8 cellular contexts compared by ENCODE assay signal in genomic region chr7:152464312-152465117, GRCh38. TPM values are rescaled to one million over a fixed set of nuclear protein-coding genes. Genes with fewer than 3 reads are reported as not detected.
DNase-seq lines count a peak whose midpoint lies in the region; ATAC-seq and TF ChIP-seq lines count a peak whose summit lies in the region.

No MANE protein-coding gene starts in this region.

- H3K4me2 ChIP-seq in osteoblast (ENCODE audit: insufficient read depth, low read length) = peak overlapping the region; percentile 91

- H3K4me1 ChIP-seq in RWPE2 (ENCODE audit: insufficient read depth, poor library complexity, severe bottlenecking) = no peaks in the 10 kb centered on the region
- peaks cover 11% of the 10 kb centered on the region for H3K4me1 ChIP-seq in osteoblast (ENCODE audit: insufficient read depth, low read length)
- peaks cover 11 to 14% of the 10 kb centered on the region in 2 donors for H3K4me1 ChIP-seq in thoracic aorta (ENCODE audit: control insufficient read depth in 1 of 2, low read depth in 2 of 2)

- H3K4me3 Mint-ChIP-seq in glutamatergic neuron (ENCODE audit: unreplicated experiment) = peak overlapping the region; percentile 99

- H3K9me3 Mint-ChIP-seq in glutamatergic neuron (ENCODE audit: unreplicated experiment) = peaks cover 15% of the 10 kb centered on the region

- H3K4me3 ChIP-seq in RWPE2 (ENCODE audit: severe bottlenecking) (peak overlapping the region; percentile 83), osteoblast (ENCODE audit: insufficient read depth, low read length) (peak overlapping the region; percentile 82), thoracic aorta (peak overlapping the region; percentile 100)

- no peaks in the 10 kb centered on the region for H3K36me3 Mint-ChIP-seq in glutamatergic neuron (ENCODE audit: unreplicated experiment)

- H4K20me1 ChIP-seq in osteoblast (ENCODE audit: insufficient read depth, low read length) = no peaks in the 10 kb centered on the region

- H3K9me3 ChIP-seq in RWPE2 (ENCODE audit: severe bottlenecking) (no peaks in the 10 kb centered on the region), osteoblast (ENCODE audit: low read depth, low read length) (no peaks in the 10 kb centered on the region), thoracic aorta (no peaks in the 10 kb centered on the region)

- TF ChIP-seq CTCF in GM20000 (IDR thresholded peaks at IDR 0.05; ENCODE audit: extremely low read depth, missing control alignments) (no peak), RWPE2 (IDR thresholded peaks at IDR 0.05; ENCODE audit: poor library complexity, severe bottlenecking) (no peak), glutamatergic neuron (IDR thresholded peaks at IDR 0.05; ENCODE audit: partially characterized antibody, unreplicated experiment) (no peak), osteoblast (IDR thresholded peaks at IDR 0.05; ENCODE audit: extremely low read depth, low read depth, low read length) (no peak), thoracic aorta (IDR thresholded peaks at IDR 0.05) (no peak)

- H3K27ac ChIP-seq in RWPE2 (ENCODE audit: poor library complexity, severe bottlenecking) = peak overlapping the region; percentile 74
- peak overlapping the region; percentile 74 for H3K27ac ChIP-seq in osteoblast (ENCODE audit: low read depth, low read length)
- peak overlapping the region; percentile 99 to 100 for H3K27ac ChIP-seq in thoracic aorta

- peak overlapping the region; percentile 90 for H2AFZ ChIP-seq in osteoblast (ENCODE audit: low read length)

- ATAC-seq in RWPE2 (ENCODE audit: low read depth) (peak; percentile 49), thoracic aorta (ENCODE audit: insufficient number of reproducible peaks, low FRiP score, low read depth) (peak; percentile 41)

- peak overlapping the region; percentile 99 for H3K27ac Mint-ChIP-seq in glutamatergic neuron (ENCODE audit: unreplicated experiment)

- peaks cover 4% of the 10 kb centered on the region for H3K27me3 Mint-ChIP-seq in glutamatergic neuron (ENCODE audit: unreplicated experiment)

- H3K36me3 ChIP-seq in RWPE2 (ENCODE audit: low read depth) (no peaks in the 10 kb centered on the region), osteoblast (ENCODE audit: insufficient read depth, low read length) (no peaks in the 10 kb centered on the region), thoracic aorta (no peaks in the 10 kb centered on the region)

- no peaks in the 10 kb centered on the region for H3K79me2 ChIP-seq in osteoblast (ENCODE audit: insufficient read depth, low read length)

- H3K4me1 Mint-ChIP-seq in glutamatergic neuron (ENCODE audit: low read depth, unreplicated experiment) = peaks cover 11% of the 10 kb centered on the region

- H3K27me3 ChIP-seq in RWPE2 (ENCODE audit: insufficient read depth, poor library complexity, severe bottlenecking) (no peaks in the 10 kb centered on the region), osteoblast (ENCODE audit: insufficient read depth, low read length) (no peaks in the 10 kb centered on the region), thoracic aorta (replicated peaks; ENCODE audit: insufficient read depth) (no peaks in the 10 kb centered on the region)

- DNase-seq in DMS79 treated with DMSO at 0.1 percent for 48 hours (lab: John Stamatoyannopoulos, UW) (peak; percentile 36), GM20000 (ENCODE audit: low spot score) (peak; percentile 92), HS-5 (ENCODE audit: low read depth) (peak; percentile 11), RWPE2 (ENCODE audit: low spot score) (peak; percentile 68), glutamatergic neuron (peak; percentile 88), osteoblast (ENCODE audit: insufficient read length, low spot score, missing footprints) (peak; percentile 99), thoracic aorta (ENCODE audit: low spot score) (peak; percentile 14)
- peak; percentile 76 for DNase-seq in activated naive CD4-positive, alpha-beta T cell treated with anti-CD3 and anti-CD28 coated beads, Interleukin-2, amount 50 U/mL, for 16 hours

RNA-seq across cellular contexts. Expression of gene KMT2C, which starts 28.7 kb away (rescaled TPM):
- total RNA-seq in glutamatergic neuron (ENCODE audit: unreplicated experiment) (136 TPM), osteoblast (36.2 and 43.0 TPM in 2 replicates), thoracic aorta (100 to 1,000 TPM in 1 of 2 donors, 10 to 100 TPM in 1; 70.0 to 110 TPM)

Comparison
In these comparisons a context has a peak if more than half of its experiments do, and no peak if none do; other contexts are left out.
1. Peak in every context shown above with its lines: DNase-seq, ATAC-seq, H3K4me3 ChIP-seq and H3K27ac ChIP-seq.
2. DNase-seq: peak in every context shown above with its lines; median percentile 99 in osteoblast; 92 in GM20000; 88 in glutamatergic neuron; 76 in activated naive CD4-positive, alpha-beta T cell treated with anti-CD3 and anti-CD28 coated beads, Interleukin-2, amount 50 U/mL, for 16 hours; 68 in RWPE2; 36 in DMS79 treated with DMSO at 0.1 percent for 48 hours; 14 in thoracic aorta; 11 in HS-5.